In genomic region chr2:24947758-24948157, GRCh38 we compare ENCODE assay signal across 16 cellular contexts. TPM values are rescaled to one million over a fixed set of nuclear protein-coding genes. Genes with fewer than 3 reads are reported as not detected.
DNase-seq lines count a peak whose midpoint lies in the region; ATAC-seq, FAIRE-seq and TF ChIP-seq lines count a peak whose summit lies in the region.
"Had no signal": no experiment of that assay in that cellular context is flagged by ENCODE, and none has a peak within 500 bp of the region (broad histone marks: within the 10 kb centered on the region; RNA-seq: fewer than 3 reads in every experiment).

No MANE protein-coding gene starts in this region.

- H3F3A ChIP-seq in GM23338 (replicated peaks; ENCODE audit: low read depth): no peaks in the 10 kb centered on the region

- no peak for ATAC-seq in HepG2
- no peak for ATAC-seq in right lobe of liver
- no peak for ATAC-seq in activated T-helper 17 cell treated with anti-CD3 and anti-CD28 coated beads, Interleukin-2, amount 50 U/mL, for 72 hours (replicated peaks)
- ATAC-seq in GM23338: no peak
- ATAC-seq: HCT116 had no signal

- POLR2A ChIA-PET in HepG2 (lab: Yijun Ruan, JAX): no interaction called here

- no peak overlapping the region for H3K9ac ChIP-seq in HepG2 (ENCODE audit: insufficient read depth, low read depth, low read length)

- H2AFZ ChIP-seq in HepG2 (ENCODE audit: low read length) (no peak overlapping the region), GM23338 (no peak overlapping the region)

- H3K9me2 ChIP-seq in GM23338 (ENCODE audit: insufficient read depth): no peaks in the 10 kb centered on the region

- H3K4me3 ChIP-seq in HepG2 (replicated peaks in 1 of 3; ENCODE audit: insufficient read depth in 1 of 3, low read depth in 2 of 3, low read length in 3 of 3) (no peak overlapping the region), right lobe of liver (no peak overlapping the region), GM23338 (no peak overlapping the region)

- H3K27me3 ChIP-seq in HepG2 (ENCODE audit: control insufficient read depth in 1 of 2, insufficient read depth in 2 of 2, low read length in 2 of 2) (no peaks in the 10 kb centered on the region), right lobe of liver (no peaks in the 10 kb centered on the region), GM23338 (ENCODE audit: insufficient read depth) (no peaks in the 10 kb centered on the region)

- H3K36me3 ChIP-seq in HepG2 (replicated peaks in 1 of 2; ENCODE audit: control insufficient read depth in 1 of 2, insufficient read depth in 2 of 2, low read length in 2 of 2) (peaks cover 0 to 34% of the 10 kb centered on the region in 2 experiments), right lobe of liver (peaks cover 0 to 40% (median 0%) of the 10 kb centered on the region in 4 donors), GM23338 (ENCODE audit: insufficient read depth) (no peaks in the 10 kb centered on the region)

- H4K20me1 ChIP-seq in HepG2 (ENCODE audit: insufficient read depth, low read length): no peaks in the 10 kb centered on the region; the same call in 1 of the 2 replicates
- H4K20me1 ChIP-seq in GM23338 (replicated peaks; ENCODE audit: insufficient read depth): no peaks in the 10 kb centered on the region

- TF ChIP-seq EP300 in HepG2 (IDR thresholded peaks at IDR 0.05; ENCODE audit: low read depth in 2 of 2, low read length in 2 of 2) (no peak), HepG2 (CRISPR knock-in tag; IDR thresholded peaks at IDR 0.05; ENCODE audit: borderline replicate concordance) (no peak)

- no peaks in the 10 kb centered on the region for H3K9me3 Mint-ChIP-seq in activated T-helper 17 cell treated with anti-CD3 and anti-CD28 coated beads, Interleukin-2, amount 50 U/mL, for 72 hours
- H3K9me3 Mint-ChIP-seq in glutamatergic neuron (ENCODE audit: unreplicated experiment) (no peaks in the 10 kb centered on the region), GM23338 (no peaks in the 10 kb centered on the region)
- H3K9me3 Mint-ChIP-seq: CD4-positive, alpha-beta T cell; IgD-negative memory B cell had no signal

- no TSS peak for BruUV-seq in HepG2 (replicated peaks; lab: Mats Ljungman, UMichigan)

- no peak for FAIRE-seq in HepG2 (lab: Jason Lieb, UNC)
- FAIRE-seq: H54 had no signal

- H3K27ac ChIP-seq in HepG2 (ENCODE audit: extremely low read length, insufficient read depth, low read length) (no peak overlapping the region), right lobe of liver (no peak overlapping the region), GM23338 (ENCODE audit: low read depth) (no peak overlapping the region)

- DNase-seq in HepG2 (ENCODE audit: low spot score) (no peak), right lobe of liver (no peak), glutamatergic neuron (no peak), NCI-H1694 treated with DMSO at 0.1 percent for 48 hours (lab: John Stamatoyannopoulos, UW) (no peak), GM23338 (ENCODE audit: low spot score) (no peak), NCI-H1105 treated with DMSO at 0.1 percent for 48 hours (lab: John Stamatoyannopoulos, UW) (no peak), NCI-H128 (lab: John Stamatoyannopoulos, UW; ENCODE audit: unreplicated experiment) (no peak)
- DNase-seq: ACHN; CD4-positive, alpha-beta T cell; DND-41; GF-D8 had no signal

- H3K79me2 ChIP-seq in HepG2 (ENCODE audit: insufficient read depth, low read length) (no peaks in the 10 kb centered on the region), GM23338 (replicated peaks; ENCODE audit: insufficient read depth) (no peaks in the 10 kb centered on the region)

- CTCF ChIA-PET in HepG2 (lab: Yijun Ruan, JAX; ENCODE audit: low intra/inter-chr PET ratio, low total read pairs): no interaction called here

- H3K27ac Mint-ChIP-seq in activated T-helper 17 cell treated with anti-CD3 and anti-CD28 coated beads, Interleukin-2, amount 50 U/mL, for 72 hours: peak overlapping the region; percentile 3
- H3K27ac Mint-ChIP-seq in glutamatergic neuron (ENCODE audit: unreplicated experiment) (peak overlapping the region; percentile 81), GM23338 (no peak overlapping the region)
- H3K27ac Mint-ChIP-seq: B cell; CD4-positive, alpha-beta T cell had no signal

- H3K36me3 Mint-ChIP-seq in activated T-helper 17 cell treated with anti-CD3 and anti-CD28 coated beads, Interleukin-2, amount 50 U/mL, for 72 hours (ENCODE audit: low read depth): peaks cover 58% of the 10 kb centered on the region
- H3K36me3 Mint-ChIP-seq in glutamatergic neuron (ENCODE audit: unreplicated experiment) (no peaks in the 10 kb centered on the region), GM23338 (ENCODE audit: low read depth) (peaks cover 8% of the 10 kb centered on the region; the same call in 2 of the 3 replicates)

- H3K9me3 ChIP-seq in HepG2 (ENCODE audit: low read length): no peaks in the 10 kb centered on the region
- H3K9me3 ChIP-seq in right lobe of liver: no peaks in the 10 kb centered on the region

- H3K4me1 Mint-ChIP-seq in activated T-helper 17 cell treated with anti-CD3 and anti-CD28 coated beads, Interleukin-2, amount 50 U/mL, for 72 hours: no peaks in the 10 kb centered on the region
- H3K4me1 Mint-ChIP-seq in glutamatergic neuron (ENCODE audit: low read depth, unreplicated experiment): peaks cover 39% of the 10 kb centered on the region
- no peaks in the 10 kb centered on the region for H3K4me1 Mint-ChIP-seq in GM23338
- H3K4me1 Mint-ChIP-seq: B cell, IgD-negative memory B cell had no signal

- no peaks in the 10 kb centered on the region for H3K4me1 ChIP-seq in HepG2 (ENCODE audit: insufficient read depth, low read length)
- H3K4me1 ChIP-seq in right lobe of liver: no peaks in the 10 kb centered on the region
- H3K4me1 ChIP-seq in GM23338 (ENCODE audit: insufficient read depth): no peaks in the 10 kb centered on the region

- H3K4me2 ChIP-seq in HepG2 (ENCODE audit: low read depth, low read length): no peak overlapping the region
- no peak overlapping the region for H3K4me2 ChIP-seq in GM23338

- TF ChIP-seq CTCF in HepG2 (CRISPR knock-in tag; IDR thresholded peaks at IDR 0.05): no peak
- TF ChIP-seq CTCF in right lobe of liver (IDR thresholded peaks at IDR 0.05): no peak
- no peak for TF ChIP-seq CTCF in glutamatergic neuron (IDR thresholded peaks at IDR 0.05; ENCODE audit: partially characterized antibody, unreplicated experiment)
- no peak for TF ChIP-seq CTCF in GM23338 (conservative IDR thresholded peaks at IDR 0.05; ENCODE audit: low read depth in 2 of 2)

- intact Hi-C loops in HepG2 (cut with micrococcal nuclease; ENCODE audit: unreplicated experiment) (no loop called here), right lobe of liver (cut with DNase I) (no loop called here)

- in situ Hi-C loops in HepG2 (cut with HindIII; ENCODE audit: extremely low pct_ligation_motif_present, low pct_unique_long_range_greater_than_20kb): no loop called here

- no peak for TF ChIP-seq POLR2A in HepG2 (IDR thresholded peaks at IDR 0.05; ENCODE audit: insufficient read depth in 1 of 2, low read depth in 2 of 2, low read length in 2 of 2)
- no peak for TF ChIP-seq POLR2A in right lobe of liver (IDR thresholded peaks at IDR 0.05)

- no peak overlapping the region for H3K4me3 Mint-ChIP-seq in activated T-helper 17 cell treated with anti-CD3 and anti-CD28 coated beads, Interleukin-2, amount 50 U/mL, for 72 hours
- H3K4me3 Mint-ChIP-seq in glutamatergic neuron (ENCODE audit: unreplicated experiment): peak overlapping the region; percentile 81
- no peak overlapping the region for H3K4me3 Mint-ChIP-seq in GM23338
- H3K4me3 Mint-ChIP-seq: B cell; CD4-positive, alpha-beta T cell had no signal

- no peaks in the 10 kb centered on the region for H3K27me3 Mint-ChIP-seq in activated T-helper 17 cell treated with anti-CD3 and anti-CD28 coated beads, Interleukin-2, amount 50 U/mL, for 72 hours
- H3K27me3 Mint-ChIP-seq in glutamatergic neuron (ENCODE audit: unreplicated experiment) (peaks cover 2% of the 10 kb centered on the region), GM23338 (ENCODE audit: insufficient read depth, low read depth, poor library complexity) (no peaks in the 10 kb centered on the region)
- H3K27me3 Mint-ChIP-seq: B cell; CD4-positive, alpha-beta T cell; IgD-negative memory B cell had no signal

- TF ChIP-seq RAD21 in HepG2 (CRISPR knock-in tag; IDR thresholded peaks at IDR 0.05): no peak

RNA-seq across cellular contexts. Expression of gene DNAJC27, which starts 24.0 kb away (rescaled TPM):
- total RNA-seq in HepG2 (2016; rRNA removed; fragmentation: Illumina TruSeq; extraction: Trizol) (2.3 and 3.1 TPM in 2 replicates), right lobe of liver (1 to 10 TPM; 1.1 to 2.1 (median 1.7) TPM), glutamatergic neuron (ENCODE audit: unreplicated experiment) (17.9 TPM)
- 0.79 and 1.5 TPM in 2 replicates for total RNA-seq in HepG2 (2016; cell fraction: cytosol; rRNA removed; fragmentation: Illumina TruSeq; extraction: Trizol; ENCODE audit: low read depth)
- total RNA-seq in HepG2 (2016; cell fraction: insoluble cytoplasmic fraction; rRNA removed; fragmentation: Illumina TruSeq; extraction: Trizol): 2.2 and 3.0 TPM in 2 replicates
- total RNA-seq in HepG2 (2016; cell fraction: membrane; rRNA removed; fragmentation: Illumina TruSeq; extraction: Trizol): 1.4 and 1.5 TPM in 2 replicates
- 7.0 and 8.0 TPM in 2 replicates for total RNA-seq in HepG2 (2016; cell fraction: nucleus; rRNA removed; fragmentation: Illumina TruSeq; extraction: Trizol)
- polyA plus RNA-seq in HepG2 (2011; rRNA removed) (3.7 TPM in 2 replicates), GM23338 (2016; fragmentation: Nextera tagmentation; extraction: Ambion mirVana) (1.9 and 2.6 TPM in 2 replicates)
- 1.2 and 1.8 TPM in 2 replicates for polyA plus RNA-seq in HepG2 (2011; cell fraction: cytosol; rRNA removed)
- polyA plus RNA-seq in HepG2 (2011; cell fraction: nucleus; rRNA removed): 6.6 and 7.5 TPM in 2 replicates
- polyA plus RNA-seq in HepG2 (2012): 3.3 and 3.4 TPM in 2 replicates
- 0.52 and 1.00 TPM in 2 replicates for polyA plus RNA-seq in HepG2 (2016; cell fraction: cytosol; fragmentation: Illumina TruSeq; extraction: Trizol; ENCODE audit: low read depth)
- 1.5 and 1.7 TPM in 2 replicates for polyA plus RNA-seq in HepG2 (2016; cell fraction: insoluble cytoplasmic fraction; fragmentation: Illumina TruSeq; extraction: Trizol; ENCODE audit: low read depth)
- polyA plus RNA-seq in HepG2 (2016; cell fraction: membrane; fragmentation: Illumina TruSeq; extraction: Trizol; ENCODE audit: low read depth): 1.0 TPM in 2 replicates
- 5.5 and 6.3 TPM in 2 replicates for polyA plus RNA-seq in HepG2 (2016; cell fraction: nucleus; fragmentation: Illumina TruSeq; extraction: Trizol; ENCODE audit: insufficient read depth, low read depth)
- 2.1 and 3.3 TPM in 2 replicates for polyA minus RNA-seq in HepG2 (2011; rRNA and poly(A)+ RNA removed; ENCODE audit: low replicate concordance)
- 1.2 and 1.5 TPM in 2 replicates for polyA minus RNA-seq in HepG2 (2011; cell fraction: cytosol; rRNA and poly(A)+ RNA removed)
- 18.9 and 22.9 TPM in 2 replicates for polyA minus RNA-seq in HepG2 (2011; cell fraction: nucleus; rRNA and poly(A)+ RNA removed)
- 1 to 10 TPM; 4.7 to 6.5 TPM for total RNA-seq in activated T-helper 17 cell treated with anti-CD3 and anti-CD28 coated beads, Interleukin-2, amount 50 U/mL, for 72 hours
- 2.4 and 5.3 TPM in 2 replicates for total RNA-seq in GM23338 (2014; rRNA removed; shearing (Covaris generic))

RNA-seq across cellular contexts. Expression of gene ADCY3, which starts 27.7 kb away (rescaled TPM):
- total RNA-seq in HepG2 (2016; rRNA removed; fragmentation: Illumina TruSeq; extraction: Trizol): 0.11 TPM in 1 of 2 replicates, not detected in the other
- not detected in 2 replicates for total RNA-seq in HepG2 (2016; cell fraction: cytosol; rRNA removed; fragmentation: Illumina TruSeq; extraction: Trizol; ENCODE audit: low read depth)
- total RNA-seq in HepG2 (2016; cell fraction: insoluble cytoplasmic fraction; rRNA removed; fragmentation: Illumina TruSeq; extraction: Trizol): 0.13 and 0.21 TPM in 2 replicates
- 0.21 TPM in 1 of 2 replicates, not detected in the other for total RNA-seq in HepG2 (2016; cell fraction: membrane; rRNA removed; fragmentation: Illumina TruSeq; extraction: Trizol)
- total RNA-seq in HepG2 (2016; cell fraction: nucleus; rRNA removed; fragmentation: Illumina TruSeq; extraction: Trizol): not detected in 2 replicates
- 0.40 and 0.61 TPM in 2 replicates for polyA plus RNA-seq in HepG2 (2011; rRNA removed)
- polyA plus RNA-seq in HepG2 (2011; cell fraction: cytosol; rRNA removed): 0.10 and 0.42 TPM in 2 replicates
- 1.8 and 2.6 TPM in 2 replicates for polyA plus RNA-seq in HepG2 (2011; cell fraction: nucleus; rRNA removed)
- polyA plus RNA-seq in HepG2 (2012): 0.12 and 0.13 TPM in 2 replicates
- not detected in 2 replicates for polyA plus RNA-seq in HepG2 (2016; cell fraction: cytosol; fragmentation: Illumina TruSeq; extraction: Trizol; ENCODE audit: low read depth)
- not detected in 2 replicates for polyA plus RNA-seq in HepG2 (2016; cell fraction: insoluble cytoplasmic fraction; fragmentation: Illumina TruSeq; extraction: Trizol; ENCODE audit: low read depth)
- polyA plus RNA-seq in HepG2 (2016; cell fraction: membrane; fragmentation: Illumina TruSeq; extraction: Trizol; ENCODE audit: low read depth): 0.36 TPM in 1 of 2 replicates, not detected in the other
- not detected in 2 replicates for polyA plus RNA-seq in HepG2 (2016; cell fraction: nucleus; fragmentation: Illumina TruSeq; extraction: Trizol; ENCODE audit: insufficient read depth, low read depth)
- polyA minus RNA-seq in HepG2 (2011; rRNA and poly(A)+ RNA removed; ENCODE audit: low replicate concordance): 1.3 and 222 TPM in 2 replicates
- 1.1 and 1.8 TPM in 2 replicates for polyA minus RNA-seq in HepG2 (2011; cell fraction: cytosol; rRNA and poly(A)+ RNA removed)
- 0.77 and 1.2 TPM in 2 replicates for polyA minus RNA-seq in HepG2 (2011; cell fraction: nucleus; rRNA and poly(A)+ RNA removed)
- 1 to 10 TPM; 2.2 to 7.0 (median 5.6) TPM for total RNA-seq in right lobe of liver
- total RNA-seq in activated T-helper 17 cell treated with anti-CD3 and anti-CD28 coated beads, Interleukin-2, amount 50 U/mL, for 72 hours: 100 to 1,000 TPM in 1 of 2 donors, 10 to 100 TPM in 1; 43.8 to 102 TPM
- total RNA-seq in glutamatergic neuron (ENCODE audit: unreplicated experiment): 76.2 TPM
- total RNA-seq in GM23338 (2014; rRNA removed; shearing (Covaris generic)): 30.1 and 32.4 TPM in 2 replicates
- polyA plus RNA-seq in GM23338 (2016; fragmentation: Nextera tagmentation; extraction: Ambion mirVana): 9.5 and 9.7 TPM in 2 replicates
